Comparison of ENCODE assay signal across 8 cellular contexts in the genomic region with DNA sequence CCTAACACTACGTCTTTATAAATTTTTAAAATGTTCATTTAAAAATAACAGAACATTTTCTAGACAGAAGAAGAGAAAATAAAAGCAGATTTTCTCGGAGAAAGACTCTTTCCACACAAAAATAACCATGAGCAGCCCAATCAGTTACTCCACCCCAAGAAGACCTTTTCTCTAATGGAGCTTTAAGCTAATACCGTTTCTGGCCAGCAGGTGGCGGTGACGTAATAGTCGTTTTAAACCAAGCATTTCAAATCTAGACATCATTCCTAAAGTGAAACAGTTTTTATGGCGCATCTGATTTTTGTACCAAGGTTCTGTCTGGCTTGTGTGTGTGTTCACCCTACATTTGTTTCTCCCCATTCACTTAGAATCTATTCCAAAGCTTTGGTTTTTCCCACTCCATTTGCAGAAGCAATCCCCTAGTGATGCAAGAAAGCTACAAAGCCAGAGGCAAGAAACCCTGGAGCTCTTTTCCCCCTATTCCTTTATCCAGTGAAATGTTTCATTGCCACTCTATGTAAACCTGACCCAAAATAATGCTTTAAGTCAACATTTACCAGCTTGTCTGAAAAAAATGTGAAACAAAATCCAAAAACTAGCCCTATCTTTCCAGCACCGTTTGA.
A peak's percentile ranks its signal among the peaks of the same experiment; 100 is the strongest.
DNase-seq lines count a peak whose midpoint lies in the region; ATAC-seq and TF ChIP-seq lines count a peak whose summit lies in the region.

No MANE protein-coding gene starts in this region.

- H3K27me3 ChIP-seq in BE2C (peaks cover 2% of the 10 kb centered on the region; the same call in 1 of the 2 replicates), OCI-LY3 (ENCODE audit: low read depth, low read length) (no peaks in the 10 kb centered on the region), fibroblast of lung (ENCODE audit: control insufficient read depth, insufficient read depth, low read length) (no peaks in the 10 kb centered on the region), neuronal stem cell (ENCODE audit: control insufficient read depth in 3 of 3, insufficient read depth in 3 of 3, low read depth in 1 of 3, low read length in 3 of 3) (no peaks in the 10 kb centered on the region), stomach smooth muscle (ENCODE audit: control insufficient read depth in 1 of 2, insufficient read depth in 2 of 2, low read length in 2 of 2) (peaks cover 0 to 2% of the 10 kb centered on the region in 2 donors)

- H3K4ac ChIP-seq in neuronal stem cell (ENCODE audit: low read length) = no peak overlapping the region

- H2AFZ ChIP-seq in OCI-LY3 (ENCODE audit: low read depth, low read length) (no peak overlapping the region), fibroblast of lung (ENCODE audit: low read length) (no peak overlapping the region), neuronal stem cell (ENCODE audit: low read length) (no peak overlapping the region)

- H3K27ac ChIP-seq in OCI-LY3 (ENCODE audit: low read length) (no peak overlapping the region), fibroblast of lung (ENCODE audit: insufficient read depth, low read length) (no peak overlapping the region), neuronal stem cell (replicated peaks; ENCODE audit: low read length) (no peak overlapping the region), stomach smooth muscle (ENCODE audit: low read length) (peak overlapping the region; percentile 64)

- H4K20me1 ChIP-seq in OCI-LY3 (ENCODE audit: insufficient read depth, low read length) = no peaks in the 10 kb centered on the region
- H4K20me1 ChIP-seq in fibroblast of lung (ENCODE audit: control insufficient read depth, extremely low read depth, insufficient read depth, low read length) = no peaks in the 10 kb centered on the region

- no peak overlapping the region for H2AK5ac ChIP-seq in neuronal stem cell (ENCODE audit: low read depth, low read length)

- no peak overlapping the region for H3K23ac ChIP-seq in neuronal stem cell (ENCODE audit: low read depth, low read length, poor library complexity)

- H2BK15ac ChIP-seq in neuronal stem cell (ENCODE audit: low read length) = no peak overlapping the region

- peak; percentile 87 for ATAC-seq in GM19351 (IDR thresholded peaks at IDR 0.05; ENCODE audit: unreplicated experiment)

- H3K79me2 ChIP-seq in OCI-LY3 (ENCODE audit: low read length) = no peaks in the 10 kb centered on the region
- no peaks in the 10 kb centered on the region for H3K79me2 ChIP-seq in fibroblast of lung (ENCODE audit: control insufficient read depth, insufficient read depth, low read length)

- H3K4me2 ChIP-seq in OCI-LY3 (ENCODE audit: low read length) (no peak overlapping the region), fibroblast of lung (ENCODE audit: extremely low read depth, insufficient read depth, low read length) (no peak overlapping the region), neuronal stem cell (ENCODE audit: insufficient read depth, low read length, poor library complexity, severe bottlenecking) (no peak overlapping the region)

- WGBS in neuronal stem cell (ENCODE audit: extremely low coverage in 2 of 2, insufficient read length in 2 of 2, insufficient replicate concordance in 1 of 2), 2 donors = no CpG with 5 or more reads among the region's 8 CpGs

- H3K4me3 ChIP-seq in BE2C (ENCODE audit: low read depth, low read length) (no peak overlapping the region), OCI-LY3 (ENCODE audit: low read length) (no peak overlapping the region), fibroblast of lung (replicated peaks in 1 of 4; ENCODE audit: control extremely low read depth in 1 of 4, insufficient read depth in 1 of 4, low read depth in 3 of 4, low read length in 4 of 4) (peak overlapping the region in 1 of 4 experiments; percentile 14), neuronal stem cell (ENCODE audit: low read length in 2 of 2) (no peak overlapping the region), stomach smooth muscle (ENCODE audit: low read length in 2 of 2) (peak overlapping the region; percentile 63 to 65)

- H4K8ac ChIP-seq in neuronal stem cell (ENCODE audit: low read depth, low read length) = no peak overlapping the region

- H3K18ac ChIP-seq in neuronal stem cell (ENCODE audit: low read length) = no peak overlapping the region

- no peaks in the 10 kb centered on the region for H3K79me1 ChIP-seq in neuronal stem cell (ENCODE audit: low read depth, low read length)

- H3K9ac ChIP-seq in OCI-LY3 (ENCODE audit: low read length) (no peak overlapping the region), fibroblast of lung (ENCODE audit: insufficient read depth, low read length) (no peak overlapping the region), neuronal stem cell (ENCODE audit: low read depth, low read length, poor library complexity) (no peak overlapping the region), stomach smooth muscle (ENCODE audit: low read length in 2 of 2) (peak overlapping the region in 1 of 2 donors; percentile 62)

- H3K9me3 ChIP-seq in BE2C = no peaks in the 10 kb centered on the region
- H3K9me3 ChIP-seq in OCI-LY3 (ENCODE audit: insufficient read depth, low read length) = no peaks in the 10 kb centered on the region
- no peaks in the 10 kb centered on the region for H3K9me3 ChIP-seq in fibroblast of lung (ENCODE audit: control insufficient read depth, insufficient read depth, low read depth, low read length)
- no peaks in the 10 kb centered on the region for H3K9me3 ChIP-seq in neuronal stem cell (replicated peaks in 1 of 2; ENCODE audit: control insufficient read depth in 2 of 2, insufficient read depth in 1 of 2, low read depth in 1 of 2, low read length in 2 of 2)
- no peaks in the 10 kb centered on the region for H3K9me3 ChIP-seq in stomach smooth muscle (ENCODE audit: control insufficient read depth in 2 of 2, low read length in 2 of 2)

- H2BK5ac ChIP-seq in neuronal stem cell (ENCODE audit: low read length) = no peak overlapping the region

- DNase-seq in BE2C (peak; percentile 73), HT-29 (ENCODE audit: low spot score) (peak; percentile 93), activated T-cell treated with anti-CD3 and anti-CD28 coated beads for 4 hours (peak; percentile 63), fibroblast of lung (ENCODE audit: low read depth in 2 of 2) (peak; percentile 42 to 79), neuronal stem cell (ENCODE audit: low spot score) (peak; percentile 77)

- H3K4me1 ChIP-seq in BE2C (no peaks in the 10 kb centered on the region), OCI-LY3 (ENCODE audit: low read length) (no peaks in the 10 kb centered on the region), fibroblast of lung (ENCODE audit: control insufficient read depth, extremely low read depth, insufficient read depth, low read length) (no peaks in the 10 kb centered on the region), neuronal stem cell (ENCODE audit: control insufficient read depth in 2 of 2, insufficient read depth in 1 of 2, low read depth in 1 of 2, low read length in 2 of 2) (no peaks in the 10 kb centered on the region), stomach smooth muscle (ENCODE audit: control insufficient read depth, insufficient read depth, low read length) (peaks cover 7% of the 10 kb centered on the region)

- no peak overlapping the region for H3K14ac ChIP-seq in neuronal stem cell (ENCODE audit: low read length)

- no peaks in the 10 kb centered on the region for H3K36me3 ChIP-seq in BE2C
- no peaks in the 10 kb centered on the region for H3K36me3 ChIP-seq in OCI-LY3 (replicated peaks; ENCODE audit: low read depth, low read length)
- no peaks in the 10 kb centered on the region for H3K36me3 ChIP-seq in fibroblast of lung (ENCODE audit: control insufficient read depth, insufficient read depth, low read length)
- H3K36me3 ChIP-seq in neuronal stem cell (replicated peaks in 1 of 2; ENCODE audit: control insufficient read depth in 2 of 2, insufficient read depth in 2 of 2, low read length in 2 of 2) = no peaks in the 10 kb centered on the region
- no peaks in the 10 kb centered on the region for H3K36me3 ChIP-seq in stomach smooth muscle (ENCODE audit: control insufficient read depth in 2 of 2, insufficient read depth in 2 of 2, low read length in 2 of 2)

- H2BK120ac ChIP-seq in neuronal stem cell (ENCODE audit: low read depth, low read length) = no peak overlapping the region

- no peak overlapping the region for H4K91ac ChIP-seq in neuronal stem cell (ENCODE audit: low read depth, low read length, poor library complexity)

- H2BK12ac ChIP-seq in neuronal stem cell (ENCODE audit: low read length) = no peak overlapping the region

- peak; percentile 83 for TF ChIP-seq CTCF in BE2C (IDR thresholded peaks at IDR 0.05; ENCODE audit: low read depth, low read length)
- TF ChIP-seq CTCF in OCI-LY3 (IDR thresholded peaks at IDR 0.05; ENCODE audit: low read depth, low read length) = peak; percentile 88
- TF ChIP-seq CTCF in fibroblast of lung (conservative IDR thresholded peaks at IDR 0.05 in 1 of 2, IDR thresholded peaks at IDR 0.05 in 1 of 2; ENCODE audit: low read depth in 1 of 2, low read length in 2 of 2) = peak; percentile 84 to 89

Comparison
In these comparisons a context has a peak if more than half of its experiments do, and no peak if none do; other contexts are left out.
1. H3K4me3 ChIP-seq: peak in stomach smooth muscle (2 of 2); none in BE2C (single experiment), OCI-LY3 (single experiment) and neuronal stem cell (0 of 2).
2. Peak in every context shown above with its lines, with median percentiles within 50 percentile points of each other: DNase-seq and CTCF ChIP-seq.